In genomic region chr1:154329551-154330131, GRCh38 we compare ENCODE assay signal across 10 cellular contexts. TPM values are rescaled to one million over a fixed set of nuclear protein-coding genes. Genes with fewer than 3 reads are reported as not detected.
DNase-seq lines count a peak whose midpoint lies in the region; ATAC-seq and TF ChIP-seq lines count a peak whose summit lies in the region.
"Had no signal": no experiment of that assay in that cellular context is flagged by ENCODE, and none has a peak within 500 bp of the region (broad histone marks: within the 10 kb centered on the region; RNA-seq: fewer than 3 reads in every experiment).

No MANE protein-coding gene starts in this region.

- peaks cover 36% of the 10 kb centered on the region for H3K36me3 ChIP-seq in BE2C
- H3K36me3 ChIP-seq in MM.1S (replicated peaks; ENCODE audit: insufficient read depth, low read length): peaks cover 23% of the 10 kb centered on the region; the same call in 1 of the 2 replicates
- H3K36me3 ChIP-seq in neuronal stem cell (replicated peaks in 1 of 2; ENCODE audit: control insufficient read depth in 2 of 2, insufficient read depth in 2 of 2, low read length in 2 of 2): peaks cover 25 to 59% of the 10 kb centered on the region in 2 donors

- H3K14ac ChIP-seq in neuronal stem cell (ENCODE audit: low read length): no peak overlapping the region

- no peak for TF ChIP-seq CTCF in BE2C (IDR thresholded peaks at IDR 0.05; ENCODE audit: low read depth, low read length)
- no peak for TF ChIP-seq CTCF in MM.1S (IDR thresholded peaks at IDR 0.05; ENCODE audit: low read length)

- no peak overlapping the region for H4K91ac ChIP-seq in neuronal stem cell (ENCODE audit: low read depth, low read length, poor library complexity)

- H3K4me2 ChIP-seq in MM.1S (ENCODE audit: low read depth, low read length) (peak overlapping the region; percentile 96), neuronal stem cell (ENCODE audit: insufficient read depth, low read length, poor library complexity, severe bottlenecking) (no peak overlapping the region)

- H2BK15ac ChIP-seq in neuronal stem cell (ENCODE audit: low read length): no peak overlapping the region

- H3K27ac Mint-ChIP-seq in natural killer cell treated with Interleukin-12 subunit alpha and Interleukin-12 subunit beta and Interleukin-15 and Interleukin-18, amount 100 ng/mL, for 72 hours: peak overlapping the region; percentile 56 to 77

- peak overlapping the region; percentile 55 for H3K4me3 Mint-ChIP-seq in natural killer cell treated with Interleukin-12 subunit alpha and Interleukin-12 subunit beta and Interleukin-15 and Interleukin-18, amount 100 ng/mL, for 72 hours

- H3K79me1 ChIP-seq in neuronal stem cell (ENCODE audit: low read depth, low read length): peaks cover 8% of the 10 kb centered on the region

- no peak for ATAC-seq in natural killer cell treated with Interleukin-12 subunit alpha and Interleukin-12 subunit beta and Interleukin-15 and Interleukin-18, amount 100 ng/mL, for 72 hours
- ATAC-seq in GM21786 (IDR thresholded peaks at IDR 0.05; ENCODE audit: unreplicated experiment): no peak
- no peak for ATAC-seq in GM21515 (IDR thresholded peaks at IDR 0.05; ENCODE audit: unreplicated experiment)

- peak overlapping the region; percentile 50 for H3K4me3 ChIP-seq in BE2C (ENCODE audit: low read depth, low read length)
- peak overlapping the region; percentile 65 for H3K4me3 ChIP-seq in MM.1S (ENCODE audit: low read length)
- peak overlapping the region in 1 of 2 donors; percentile 36 for H3K4me3 ChIP-seq in neuronal stem cell (ENCODE audit: low read length in 2 of 2)

- no peaks in the 10 kb centered on the region for H3K27me3 ChIP-seq in BE2C
- H3K27me3 ChIP-seq in MM.1S (replicated peaks; ENCODE audit: insufficient read depth, low read length): no peaks in the 10 kb centered on the region
- H3K27me3 ChIP-seq in neuronal stem cell (ENCODE audit: control insufficient read depth in 3 of 3, insufficient read depth in 3 of 3, low read depth in 1 of 3, low read length in 3 of 3): no peaks in the 10 kb centered on the region

- H2BK120ac ChIP-seq in neuronal stem cell (ENCODE audit: low read depth, low read length): no peak overlapping the region

- H3K9ac ChIP-seq in MM.1S (ENCODE audit: low read length) (peak overlapping the region; percentile 67; the same call in 1 of the 2 replicates), neuronal stem cell (ENCODE audit: low read depth, low read length, poor library complexity) (no peak overlapping the region)

- no peak overlapping the region for H2BK5ac ChIP-seq in neuronal stem cell (ENCODE audit: low read length)

- no peak overlapping the region for H2BK12ac ChIP-seq in neuronal stem cell (ENCODE audit: low read length)

- peaks cover 62% of the 10 kb centered on the region for H3F3A ChIP-seq in MM.1S (ENCODE audit: insufficient read depth, low read length)

- H3K4me1 ChIP-seq in BE2C (peaks cover 20% of the 10 kb centered on the region), MM.1S (ENCODE audit: low read length) (peaks cover 42% of the 10 kb centered on the region), neuronal stem cell (ENCODE audit: control insufficient read depth in 2 of 2, insufficient read depth in 1 of 2, low read depth in 1 of 2, low read length in 2 of 2) (peaks cover 7 to 26% of the 10 kb centered on the region in 2 donors)

- no peak overlapping the region for H2AK5ac ChIP-seq in neuronal stem cell (ENCODE audit: low read depth, low read length)

- no peaks in the 10 kb centered on the region for H4K20me1 ChIP-seq in MM.1S (ENCODE audit: insufficient read depth, low read length)

- DNase-seq in BE2C: peak; percentile 28
- DNase-seq in MM.1S: peak; percentile 6
- peak; percentile 43 for DNase-seq in central memory CD4-positive, alpha-beta T cell
- DNase-seq in natural killer cell treated with Interleukin-12 subunit alpha and Interleukin-12 subunit beta and Interleukin-15 and Interleukin-18, amount 100 ng/mL, for 72 hours (ENCODE audit: low spot score): no peak
- no peak for DNase-seq in neuronal stem cell (ENCODE audit: low spot score)
- no peak for DNase-seq in D341Med (ENCODE audit: low spot score)
- DNase-seq: NCI-H1048 had no signal

- H3K18ac ChIP-seq in neuronal stem cell (ENCODE audit: low read length): no peak overlapping the region

- no peaks in the 10 kb centered on the region for H3K9me3 Mint-ChIP-seq in natural killer cell treated with Interleukin-12 subunit alpha and Interleukin-12 subunit beta and Interleukin-15 and Interleukin-18, amount 100 ng/mL, for 72 hours

- H3K27me3 Mint-ChIP-seq in natural killer cell treated with Interleukin-12 subunit alpha and Interleukin-12 subunit beta and Interleukin-15 and Interleukin-18, amount 100 ng/mL, for 72 hours: no peaks in the 10 kb centered on the region

- no peak overlapping the region for H3K4ac ChIP-seq in neuronal stem cell (ENCODE audit: low read length)

- no peak overlapping the region for H2AFZ ChIP-seq in MM.1S (ENCODE audit: low read length)
- H2AFZ ChIP-seq in neuronal stem cell (ENCODE audit: low read length): no peak overlapping the region

- WGBS in neuronal stem cell (ENCODE audit: extremely low coverage in 2 of 2, insufficient read length in 2 of 2, insufficient replicate concordance in 1 of 2), 2 donors: no CpG with 5 or more reads among the region's 7 CpGs

- H3K79me2 ChIP-seq in MM.1S (ENCODE audit: low read length): peaks cover 76% of the 10 kb centered on the region

- H3K27ac ChIP-seq in MM.1S (ENCODE audit: low read length) (peak overlapping the region; percentile 32; the same call in 1 of the 2 replicates), neuronal stem cell (replicated peaks; ENCODE audit: low read length) (no peak overlapping the region)

- peaks cover 8% of the 10 kb centered on the region for H3K36me3 Mint-ChIP-seq in natural killer cell treated with Interleukin-12 subunit alpha and Interleukin-12 subunit beta and Interleukin-15 and Interleukin-18, amount 100 ng/mL, for 72 hours

- no peaks in the 10 kb centered on the region for H3K9me2 ChIP-seq in MM.1S (replicated peaks; ENCODE audit: insufficient read depth, low read length)

- H3K9me3 ChIP-seq in BE2C (no peaks in the 10 kb centered on the region), MM.1S (replicated peaks; ENCODE audit: insufficient read depth, low read length) (no peaks in the 10 kb centered on the region), neuronal stem cell (replicated peaks in 1 of 2; ENCODE audit: control insufficient read depth in 2 of 2, insufficient read depth in 1 of 2, low read depth in 1 of 2, low read length in 2 of 2) (no peaks in the 10 kb centered on the region)

- no peak overlapping the region for H4K8ac ChIP-seq in neuronal stem cell (ENCODE audit: low read depth, low read length)

- no peak overlapping the region for H3K23ac ChIP-seq in neuronal stem cell (ENCODE audit: low read depth, low read length, poor library complexity)

- peaks cover 48 to 50% of the 10 kb centered on the region in 2 donors for H3K4me1 Mint-ChIP-seq in natural killer cell treated with Interleukin-12 subunit alpha and Interleukin-12 subunit beta and Interleukin-15 and Interleukin-18, amount 100 ng/mL, for 72 hours (ENCODE audit: low read depth in 2 of 2)

RNA-seq across cellular contexts. Expression of gene ATP8B2, which starts 4.3 kb away (rescaled TPM):
- polyA plus RNA-seq in BE2C (2012; ENCODE audit: insufficient read depth, insufficient read length, low read depth): 40.9 TPM
- 10 to 100 TPM; 29.2 to 60.6 TPM for total RNA-seq in natural killer cell treated with Interleukin-12 subunit alpha and Interleukin-12 subunit beta and Interleukin-15 and Interleukin-18, amount 100 ng/mL, for 72 hours
- polyA plus RNA-seq in neuronal stem cell (2013, experiment 1 of 2): 23.7 TPM
- polyA plus RNA-seq in neuronal stem cell (2013, experiment 2 of 2): 22.1 TPM

RNA-seq across cellular contexts. Expression of gene AQP10, which starts 8.7 kb away (rescaled TPM):
- polyA plus RNA-seq in BE2C (2012; ENCODE audit: insufficient read depth, insufficient read length, low read depth): 5.5 TPM
- not detected for total RNA-seq in natural killer cell treated with Interleukin-12 subunit alpha and Interleukin-12 subunit beta and Interleukin-15 and Interleukin-18, amount 100 ng/mL, for 72 hours
- polyA plus RNA-seq in neuronal stem cell (2013, experiment 1 of 2): not detected
- not detected for polyA plus RNA-seq in neuronal stem cell (2013, experiment 2 of 2)
- total RNA-seq: myocyte had no signal

RNA-seq across cellular contexts. Expression of gene HAX1, which starts 57.2 kb away (rescaled TPM):
- 187 TPM for polyA plus RNA-seq in BE2C (2012; ENCODE audit: insufficient read depth, insufficient read length, low read depth)
- total RNA-seq in natural killer cell treated with Interleukin-12 subunit alpha and Interleukin-12 subunit beta and Interleukin-15 and Interleukin-18, amount 100 ng/mL, for 72 hours: 100 to 1,000 TPM; 131 to 136 TPM
- 56.1 TPM for polyA plus RNA-seq in neuronal stem cell (2013, experiment 1 of 2)
- polyA plus RNA-seq in neuronal stem cell (2013, experiment 2 of 2): 53.9 TPM

Comparison
In these comparisons a context has a peak if more than half of its experiments do, and no peak if none do; other contexts are left out.
1. DNase-seq: peak in BE2C (single experiment), MM.1S (single experiment) and central memory CD4-positive, alpha-beta T cell (single experiment); none in natural killer cell treated with Interleukin-12 subunit alpha and Interleukin-12 subunit beta and Interleukin-15 and Interleukin-18, amount 100 ng/mL, for 72 hours (single experiment), neuronal stem cell (single experiment) and D341Med (single experiment).